Comparison of ENCODE assay signal across 8 cellular contexts in genomic region chr16:89924298-89924924, GRCh38. TPM values are rescaled to one million over a fixed set of nuclear protein-coding genes. Genes with fewer than 3 reads are reported as not detected.
A peak's percentile ranks its signal among the peaks of the same experiment; 100 is the strongest.
DNase-seq lines count a peak whose midpoint lies in the region; ATAC-seq, FAIRE-seq and TF ChIP-seq lines count a peak whose summit lies in the region.

No MANE protein-coding gene starts in this region.

- no peak for ATAC-seq in activated CD4-positive, alpha-beta T cell treated with anti-CD3 and anti-CD28 coated beads for 36 hours
- no peak for ATAC-seq in GM18867 (IDR thresholded peaks at IDR 0.05; ENCODE audit: unreplicated experiment)

- H3K4me1 Mint-ChIP-seq in activated CD4-positive, alpha-beta T cell treated with anti-CD3 and anti-CD28 coated beads for 36 hours = peaks cover 36% of the 10 kb centered on the region

- H3K9me3 Mint-ChIP-seq in activated CD4-positive, alpha-beta T cell treated with anti-CD3 and anti-CD28 coated beads for 36 hours (ENCODE audit: low read depth) = no peaks in the 10 kb centered on the region

- H3K27me3 Mint-ChIP-seq in activated CD4-positive, alpha-beta T cell treated with anti-CD3 and anti-CD28 coated beads for 36 hours = peaks cover 32% of the 10 kb centered on the region

- DNase-seq in activated CD4-positive, alpha-beta T cell treated with anti-CD3 and anti-CD28 coated beads for 36 hours = peak; percentile 68
- DNase-seq in activated CD4-positive, alpha-beta T cell treated with anti-CD3 and anti-CD28 coated beads for 4 hours = no peak
- DNase-seq in NCI-H1105 treated with DMSO at 0.1 percent for 48 hours (lab: John Stamatoyannopoulos, UW) (peak; percentile 66), head of caudate nucleus (peak in 40 of 42 donors; percentile 37 to 89 (median 71)), urothelium cell line (ENCODE audit: low spot score) (peak; percentile 44), uterus (no peak)
- DNase-seq in activated CD4-positive, alpha-beta T cell treated with anti-CD3 and anti-CD28 coated beads, Interleukin-2, amount 50 U/mL, for 1 hour = peak; percentile 47

- no peaks in the 10 kb centered on the region for H3K36me3 ChIP-seq in uterus

- intact Hi-C loops in activated CD4-positive, alpha-beta T cell treated with anti-CD3 and anti-CD28 coated beads for 36 hours (cut with DNase I, micrococcal nuclease) = loop anchor here (2.0 to 10.0 kb wide), 3 partner anchors 100 to 1470 kb away; partner anchors contain the start of genes PRDM7 (in 1 of the 2), SPIRE2 (in 1 of the 2) and ZFPM1 (in 1 of the 2)
- intact Hi-C loops in head of caudate nucleus (cut with DNase I) = no loop called here
- intact Hi-C loops in uterus (cut with DNase I; ENCODE audit: low total_unique reads) = no loop called here

- H3K9me3 ChIP-seq in uterus = no peaks in the 10 kb centered on the region

- no peaks in the 10 kb centered on the region for H3K36me3 Mint-ChIP-seq in activated CD4-positive, alpha-beta T cell treated with anti-CD3 and anti-CD28 coated beads for 36 hours (ENCODE audit: low read depth)

- no peak overlapping the region for H3K4me3 Mint-ChIP-seq in activated CD4-positive, alpha-beta T cell treated with anti-CD3 and anti-CD28 coated beads for 36 hours

- H3K4me1 ChIP-seq in uterus = peaks cover 0 to 35% of the 10 kb centered on the region in 2 donors

- no peak overlapping the region for H3K4me3 ChIP-seq in uterus

- CTCF ChIA-PET in activated CD4-positive, alpha-beta T cell treated with anti-CD3 and anti-CD28 coated beads for 36 hours (lab: Charles Lee) = interaction anchor here (0.6 to 1.0 kb wide), 2 partner anchors 50 to 148 kb away, joined by 3 to 4 read pairs; no protein-coding TSS in a partner anchor

- H3K27ac ChIP-seq in uterus = no peak overlapping the region

- peaks cover 0 to 20% of the 10 kb centered on the region in 2 donors for H3K27me3 ChIP-seq in uterus

- H3K27ac Mint-ChIP-seq in activated CD4-positive, alpha-beta T cell treated with anti-CD3 and anti-CD28 coated beads for 36 hours = no peak overlapping the region

- POLR2A ChIA-PET in activated CD4-positive, alpha-beta T cell treated with anti-CD3 and anti-CD28 coated beads for 36 hours (lab: Charles Lee) = interaction anchor here (0.6 kb wide), 1 partner anchor 90 kb away, joined by 3 read pairs; no protein-coding TSS in a partner anchor

- no peak for TF ChIP-seq POLR2A in uterus (IDR thresholded peaks at IDR 0.05)

- FAIRE-seq in urothelium cell line (lab: Jason Lieb, UNC) = no peak

- no peak for TF ChIP-seq CTCF in uterus (IDR thresholded peaks at IDR 0.05)

RNA-seq across cellular contexts. Expression of gene TUBB3, which starts 1.3 kb away (rescaled TPM):
- under 1 TPM; 0.40 to 0.43 TPM for total RNA-seq in activated CD4-positive, alpha-beta T cell treated with anti-CD3 and anti-CD28 coated beads for 36 hours
- total RNA-seq in uterus = 10 to 100 TPM in 1 of 4 donors, under 1 TPM in 1, not detected in 2; 0.88 to 28.6 TPM

RNA-seq across cellular contexts. Expression of gene MC1R, which starts 5.7 kb away (rescaled TPM):
- total RNA-seq in activated CD4-positive, alpha-beta T cell treated with anti-CD3 and anti-CD28 coated beads for 36 hours = 1 to 10 TPM; 1.2 to 2.0 TPM
- 1 to 10 TPM in 3 of 4 donors, under 1 TPM in 1; 0.77 to 6.2 (median 5.4) TPM for total RNA-seq in uterus

RNA-seq across cellular contexts. Expression of gene DEF8, which starts 24.1 kb away (rescaled TPM):
- total RNA-seq in activated CD4-positive, alpha-beta T cell treated with anti-CD3 and anti-CD28 coated beads for 36 hours = 10 to 100 TPM; 21.1 to 25.9 TPM
- 10 to 100 TPM; 29.4 to 96.3 (median 57.2) TPM for total RNA-seq in uterus

RNA-seq across cellular contexts. Expression of gene TCF25, which starts 51.0 kb away (rescaled TPM):
- total RNA-seq in activated CD4-positive, alpha-beta T cell treated with anti-CD3 and anti-CD28 coated beads for 36 hours = 100 to 1,000 TPM; 122 to 133 TPM
- total RNA-seq in uterus = 100 to 1,000 TPM in 2 of 4 donors, 10 to 100 TPM in 2; 60.3 to 221 (median 126) TPM

Comparison
In these comparisons a context has a peak if more than half of its experiments do, and no peak if none do; other contexts are left out.
1. DNase-seq: peak in activated CD4-positive, alpha-beta T cell treated with anti-CD3 and anti-CD28 coated beads for 36 hours (single experiment), NCI-H1105 treated with DMSO at 0.1 percent for 48 hours (single experiment), activated CD4-positive, alpha-beta T cell treated with anti-CD3 and anti-CD28 coated beads, Interleukin-2, amount 50 U/mL, for 1 hour (single experiment), head of caudate nucleus (40 of 42) and urothelium cell line (single experiment); none in activated CD4-positive, alpha-beta T cell treated with anti-CD3 and anti-CD28 coated beads for 4 hours (0 of 2) and uterus (0 of 2).
2. intact Hi-C loops: an anchor here in activated CD4-positive, alpha-beta T cell treated with anti-CD3 and anti-CD28 coated beads for 36 hours (2.0 to 10.0 kb wide); none called in head of caudate nucleus and uterus.